In genomic region chr12:113130457-113131135, GRCh38 we compare ENCODE assay signal across 7 cellular contexts. TPM values are rescaled to one million over a fixed set of nuclear protein-coding genes. Genes with fewer than 3 reads are reported as not detected.
DNase-seq lines count a peak whose midpoint lies in the region; ATAC-seq, FAIRE-seq and TF ChIP-seq lines count a peak whose summit lies in the region.

No MANE protein-coding gene starts in this region.

- H3K36me3 Mint-ChIP-seq in stimulated activated effector memory CD8-positive, alpha-beta T cell treated with anti-CD3 and anti-CD28 coated beads, Interleukin-12 subunit alpha, Interleukin-12 subunit beta, amount 100 ng/mL, for 72 hours, result no peaks in the 10 kb centered on the region

- TF ChIP-seq POLR2A in GM12891 (IDR thresholded peaks at IDR 0.05; ENCODE audit: low read depth, low read length), result no peak

- peaks cover 17% of the 10 kb centered on the region for H3K4me1 Mint-ChIP-seq in stimulated activated effector memory CD8-positive, alpha-beta T cell treated with anti-CD3 and anti-CD28 coated beads, Interleukin-12 subunit alpha, Interleukin-12 subunit beta, amount 100 ng/mL, for 72 hours

- H3K4me3 Mint-ChIP-seq in stimulated activated effector memory CD8-positive, alpha-beta T cell treated with anti-CD3 and anti-CD28 coated beads, Interleukin-12 subunit alpha, Interleukin-12 subunit beta, amount 100 ng/mL, for 72 hours, result no peak overlapping the region

- no peaks in the 10 kb centered on the region for H3K9me3 Mint-ChIP-seq in stimulated activated effector memory CD8-positive, alpha-beta T cell treated with anti-CD3 and anti-CD28 coated beads, Interleukin-12 subunit alpha, Interleukin-12 subunit beta, amount 100 ng/mL, for 72 hours

- no peaks in the 10 kb centered on the region for H3K4me1 ChIP-seq in foreskin keratinocyte

- peak; percentile 61 for ATAC-seq in foreskin keratinocyte
- peak; percentile 22 for ATAC-seq in stimulated activated effector memory CD8-positive, alpha-beta T cell treated with anti-CD3 and anti-CD28 coated beads, Interleukin-12 subunit alpha, Interleukin-12 subunit beta, amount 100 ng/mL, for 72 hours
- ATAC-seq in GM18870 (IDR thresholded peaks at IDR 0.05; ENCODE audit: unreplicated experiment), result no peak

- no peak overlapping the region for H3K27ac Mint-ChIP-seq in stimulated activated effector memory CD8-positive, alpha-beta T cell treated with anti-CD3 and anti-CD28 coated beads, Interleukin-12 subunit alpha, Interleukin-12 subunit beta, amount 100 ng/mL, for 72 hours

- DNase-seq in GM12891 (ENCODE audit: insufficient read length, low spot score), result no peak
- peak; percentile 77 for DNase-seq in RCC 7860 (ENCODE audit: low spot score)
- no peak for DNase-seq in foreskin keratinocyte
- DNase-seq in stimulated activated effector memory CD8-positive, alpha-beta T cell treated with anti-CD3 and anti-CD28 coated beads, Interleukin-12 subunit alpha, Interleukin-12 subunit beta, amount 100 ng/mL, for 72 hours (ENCODE audit: low spot score in 2 of 2), result no peak
- no peak for DNase-seq in NCI-H146 (lab: John Stamatoyannopoulos, UW)
- no peak for DNase-seq in stimulated activated CD4-positive, alpha-beta T cell treated with anti-CD3 and anti-CD28 coated beads, Interleukin-4, amount 100 ng/mL, for 4 hours

- peak; percentile 25 for TF ChIP-seq CTCF in foreskin keratinocyte (conservative IDR thresholded peaks at IDR 0.05)

- peaks cover 16% of the 10 kb centered on the region for H3K27me3 ChIP-seq in foreskin keratinocyte

- no peak overlapping the region for H3K27ac ChIP-seq in foreskin keratinocyte

- peak; percentile 61 for FAIRE-seq in GM12891 (lab: Jason Lieb, UNC)
- FAIRE-seq in RCC 7860 (lab: Jason Lieb, UNC), result peak; percentile 67

TF ChIP-seq in GM12891, 5 proteins besides CTCF, POLR2A, EP300 and RAD21:
- TF ChIP-seq SPI1 (IDR thresholded peaks at IDR 0.05; ENCODE audit: low read depth, low read length) (no peak), PAX5 (IDR thresholded peaks at IDR 0.05; ENCODE audit: insufficient read depth, low read length, severe bottlenecking) (no peak), POU2F2 (IDR thresholded peaks at IDR 0.05; ENCODE audit: low read depth, low read length) (no peak), TAF1 (IDR thresholded peaks at IDR 0.05; ENCODE audit: low read depth, low read length) (no peak), POLR2AphosphoS5 (IDR thresholded peaks at IDR 0.05; ENCODE audit: low read depth, low read length) (no peak)

RNA-seq across cellular contexts. Expression of gene RASAL1, which starts 5.0 kb away (rescaled TPM):
- 0.73 TPM for polyA plus RNA-seq in GM12891 (2012; ENCODE audit: low read depth, missing spikeins)
- 0.07 TPM in 1 of 2 replicates, not detected in the other for total RNA-seq in foreskin keratinocyte
- polyA plus RNA-seq in foreskin keratinocyte, result not detected in 2 replicates

RNA-seq across cellular contexts. Expression of gene CFAP73, which starts 18.9 kb away (rescaled TPM):
- polyA plus RNA-seq in GM12891 (2012; ENCODE audit: low read depth, missing spikeins), result 0.54 TPM
- total RNA-seq in foreskin keratinocyte, result not detected in 2 replicates
- polyA plus RNA-seq in foreskin keratinocyte, result not detected in 2 replicates

RNA-seq across cellular contexts. Expression of gene DDX54, which starts 54.7 kb away (rescaled TPM):
- polyA plus RNA-seq in GM12891 (2012; ENCODE audit: low read depth, missing spikeins), result 48.2 TPM
- 64.7 and 66.8 TPM in 2 replicates for total RNA-seq in foreskin keratinocyte
- 95.1 and 95.8 TPM in 2 replicates for polyA plus RNA-seq in foreskin keratinocyte

RNA-seq across cellular contexts. Expression of gene RITA1, which starts 54.9 kb away (rescaled TPM):
- 15.9 TPM for polyA plus RNA-seq in GM12891 (2012; ENCODE audit: low read depth, missing spikeins)
- total RNA-seq in foreskin keratinocyte, result 24.3 and 27.0 TPM in 2 replicates
- polyA plus RNA-seq in foreskin keratinocyte, result 26.3 and 27.2 TPM in 2 replicates
